In genomic region chr17:68771867-68772515, GRCh38 we compare ENCODE assay signal across 7 cellular contexts.
DNase-seq lines count a peak whose midpoint lies in the region; ATAC-seq and TF ChIP-seq lines count a peak whose summit lies in the region.

No MANE protein-coding gene starts in this region.

- H3K4me2 ChIP-seq in Karpas-422 (ENCODE audit: low read depth, low read length, poor library complexity, severe bottlenecking): peak overlapping the region; percentile 30
- H3K4me2 ChIP-seq in neural cell (ENCODE audit: low read length): no peak overlapping the region

- DNase-seq in GM04503 (ENCODE audit: low read depth) (peak; percentile 35), Karpas-422 (peak; percentile 79), SKM-1 treated with dmso at 0.1 percent for 144 hours (lab: John Stamatoyannopoulos, UW; ENCODE audit: unreplicated experiment) (peak; percentile 52), fibroblast of pulmonary artery (ENCODE audit: low read depth) (peak; percentile 92)
- DNase-seq in central memory CD4-positive, alpha-beta T cell: no peak

- no peak for TF ChIP-seq EP300 in neural cell (conservative IDR thresholded peaks at IDR 0.05; ENCODE audit: poor library complexity, severe bottlenecking)

- no peaks in the 10 kb centered on the region for H3K36me3 ChIP-seq in Karpas-422 (ENCODE audit: insufficient read depth, low read length)
- H3K36me3 ChIP-seq in neural cell (ENCODE audit: insufficient read depth, low read length): no peaks in the 10 kb centered on the region

- peak; percentile 78 for TF ChIP-seq CTCF in fibroblast of pulmonary artery (IDR thresholded peaks at IDR 0.05; ENCODE audit: low read length, missing control alignments)
- TF ChIP-seq CTCF in neural cell (IDR thresholded peaks at IDR 0.05; ENCODE audit: poor library complexity, severe bottlenecking): peak; percentile 26

- H3K9me2 ChIP-seq in Karpas-422 (replicated peaks; ENCODE audit: insufficient read depth, low read length): no peaks in the 10 kb centered on the region
- H3K9me2 ChIP-seq in neural cell (ENCODE audit: insufficient read depth, low read length): no peaks in the 10 kb centered on the region

- H3K4me3 ChIP-seq in Karpas-422 (ENCODE audit: low read length): no peak overlapping the region
- H3K4me3 ChIP-seq in fibroblast of pulmonary artery (replicated peaks; ENCODE audit: low read depth, low read length): no peak overlapping the region
- H3K4me3 ChIP-seq in neural cell (ENCODE audit: low read length): no peak overlapping the region

- H4K20me1 ChIP-seq in Karpas-422 (ENCODE audit: insufficient read depth, low read depth, low read length): no peaks in the 10 kb centered on the region
- no peaks in the 10 kb centered on the region for H4K20me1 ChIP-seq in neural cell (ENCODE audit: insufficient read depth)

- 0 out of 2 replicates have a peak overlapping the region, but pooled peaks have one; percentile 27 for H3K9ac ChIP-seq in Karpas-422 (ENCODE audit: low read length)
- no peak overlapping the region for H3K9ac ChIP-seq in neural cell (ENCODE audit: low read length)

- H3K4me1 ChIP-seq in Karpas-422 (ENCODE audit: low read length): peaks cover 4% of the 10 kb centered on the region; the same call in 1 of the 2 replicates

- H3K9me3 ChIP-seq in Karpas-422 (ENCODE audit: low read length): no peaks in the 10 kb centered on the region
- H3K9me3 ChIP-seq in neural cell (ENCODE audit: low read length): no peaks in the 10 kb centered on the region

- no peak overlapping the region for H3K27ac ChIP-seq in Karpas-422 (ENCODE audit: low read length)
- H3K27ac ChIP-seq in neural cell (ENCODE audit: low read length): no peak overlapping the region

- ATAC-seq in GM21619 (IDR thresholded peaks at IDR 0.05; ENCODE audit: unreplicated experiment): peak; percentile 70

- H3K27me3 ChIP-seq in Karpas-422 (ENCODE audit: low read length): no peaks in the 10 kb centered on the region
- H3K27me3 ChIP-seq in neural cell (ENCODE audit: insufficient read depth, low read depth, low read length): no peaks in the 10 kb centered on the region

- H3F3A ChIP-seq in neural cell (ENCODE audit: insufficient read depth, low read length, poor library complexity, severe bottlenecking): no peaks in the 10 kb centered on the region

- H3K79me2 ChIP-seq in Karpas-422 (ENCODE audit: low read length): no peaks in the 10 kb centered on the region
- no peaks in the 10 kb centered on the region for H3K79me2 ChIP-seq in neural cell (replicated peaks; ENCODE audit: insufficient read depth, low read length)

- TF ChIP-seq RAD21 in neural cell (conservative IDR thresholded peaks at IDR 0.05): no peak

- H2AFZ ChIP-seq in Karpas-422 (ENCODE audit: low read length) (peak overlapping the region; percentile 86; the same call in 1 of the 2 replicates), neural cell (ENCODE audit: low read depth, low read length) (no peak overlapping the region)

TF ChIP-seq in neural cell, 6 proteins besides CTCF, POLR2A, EP300 and RAD21:
- TF ChIP-seq POLR2AphosphoS5 (IDR thresholded peaks at IDR 0.05) (no peak), EZH2 (IDR thresholded peaks at IDR 0.05; ENCODE audit: borderline replicate concordance, insufficient read depth, low read length, poor library complexity, severe bottlenecking) (no peak), TAF1 (IDR thresholded peaks at IDR 0.05; ENCODE audit: low read depth) (no peak), REST (IDR thresholded peaks at IDR 0.05; ENCODE audit: borderline replicate concordance) (no peak), MXI1 (conservative IDR thresholded peaks at IDR 0.05; ENCODE audit: poor library complexity, severe bottlenecking) (no peak), SMC3 (conservative IDR thresholded peaks at IDR 0.05; ENCODE audit: poor library complexity) (no peak)
